Comparison of ENCODE assay signal across 8 cellular contexts in the genomic region with DNA sequence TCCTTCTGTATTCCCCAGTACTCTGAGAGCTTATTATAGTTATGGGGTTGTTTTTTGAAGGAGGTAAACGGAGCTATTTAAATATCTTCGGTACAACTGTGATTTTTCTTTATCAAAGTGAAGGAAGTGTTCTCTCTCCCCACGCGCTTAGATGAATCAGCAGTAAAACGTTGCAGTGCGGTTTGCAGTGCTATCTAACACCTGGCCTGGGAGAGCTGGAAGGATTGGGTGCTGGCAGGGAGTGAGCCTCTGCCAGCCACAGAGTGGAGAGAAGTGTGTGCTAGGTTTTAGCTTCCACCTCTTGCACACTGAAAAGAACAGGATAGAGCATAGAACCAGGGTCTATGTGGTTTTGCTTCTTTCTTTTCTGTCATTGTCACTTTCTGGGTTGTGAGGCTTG.
DNase-seq lines count a peak whose midpoint lies in the region; ATAC-seq and TF ChIP-seq lines count a peak whose summit lies in the region.

No MANE protein-coding gene starts in this region.

- peak; percentile 13 for DNase-seq in GM12865 (ENCODE audit: low read depth)
- DNase-seq in NCI-H187 treated with DMSO at 0.1 percent for 48 hours (lab: John Stamatoyannopoulos, UW), result peak; percentile 20
- peak; percentile 31 for DNase-seq in activated CD4-positive, alpha-beta T cell treated with anti-CD3 and anti-CD28 coated beads, Interleukin-2, amount 50 U/mL, for 1 hour

- H3K36me3 ChIP-seq in rectal smooth muscle tissue (ENCODE audit: control insufficient read depth, insufficient read depth, low read length), result no peaks in the 10 kb centered on the region

- ATAC-seq in HG02610 (IDR thresholded peaks at IDR 0.05; ENCODE audit: unreplicated experiment) (peak; percentile 99), esophagus mucosa (peak; percentile 84), HG02970 (IDR thresholded peaks at IDR 0.05; ENCODE audit: low FRiP score, unreplicated experiment) (no peak), HG03280 (IDR thresholded peaks at IDR 0.05; ENCODE audit: unreplicated experiment) (no peak)

- H3K4me3 ChIP-seq in GM12865 (ENCODE audit: low read depth, low read length), result no peak overlapping the region
- H3K4me3 ChIP-seq in rectal smooth muscle tissue (ENCODE audit: low read length), result peak overlapping the region; percentile 2

- no peak overlapping the region for H3K27ac ChIP-seq in rectal smooth muscle tissue (ENCODE audit: low read depth, low read length)

- peaks cover 3% of the 10 kb centered on the region for H3K4me1 ChIP-seq in rectal smooth muscle tissue (ENCODE audit: control insufficient read depth, insufficient read depth, low read length)

- H3K9ac ChIP-seq in rectal smooth muscle tissue (ENCODE audit: low read length), result no peak overlapping the region

- TF ChIP-seq CTCF in GM12865 (IDR thresholded peaks at IDR 0.05; ENCODE audit: insufficient read depth, low read depth, low read length, missing control alignments), result no peak

- no peaks in the 10 kb centered on the region for H3K27me3 ChIP-seq in rectal smooth muscle tissue (ENCODE audit: control insufficient read depth, insufficient read depth, low read length)

Comparison
In these comparisons a context has a peak if more than half of its experiments do, and no peak if none do; other contexts are left out.
1. ATAC-seq: peak in HG02610 (single experiment) and esophagus mucosa (single experiment); none in HG02970 (single experiment) and HG03280 (single experiment).
2. Peak in every context shown above with its lines, with median percentiles within 50 percentile points of each other: DNase-seq.